ENCODE assay signal across 19 cellular contexts in the genomic region with DNA sequence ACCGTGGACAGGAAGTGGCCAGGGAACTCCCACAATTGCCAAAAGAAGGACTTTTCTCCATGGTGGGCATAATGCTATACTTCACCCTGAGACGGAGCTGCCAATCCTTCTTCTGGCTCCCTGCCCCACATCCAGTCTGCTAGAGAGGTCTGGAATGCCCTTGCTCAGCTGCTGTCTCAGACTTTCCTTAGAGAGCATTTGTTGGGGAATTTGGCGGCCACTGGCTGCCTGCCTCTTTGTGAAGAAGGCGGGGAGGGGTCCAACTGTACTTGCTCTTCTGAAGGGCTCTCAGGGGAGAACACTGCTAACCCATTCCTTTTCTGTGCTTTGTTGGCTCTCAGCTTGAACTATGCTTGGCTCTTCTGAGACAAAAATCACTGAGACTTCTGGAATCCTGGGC.
A peak's percentile ranks its signal among the peaks of the same experiment; 100 is the strongest.
DNase-seq lines count a peak whose midpoint lies in the region; ATAC-seq and TF ChIP-seq lines count a peak whose summit lies in the region.
"Had no signal": no experiment of that assay in that cellular context is flagged by ENCODE, and none has a peak within 500 bp of the region (broad histone marks: within the 10 kb centered on the region; RNA-seq: fewer than 3 reads in every experiment).

No MANE protein-coding gene starts in this region.

- intact Hi-C loops in activated CD8-positive, alpha-beta T cell treated with anti-CD3 and anti-CD28 coated beads for 36 hours (cut with micrococcal nuclease), result no loop called here
- intact Hi-C loops in lower leg skin (cut with DNase I; ENCODE audit: low total_unique reads), result no loop called here

- WGBS in smooth muscle cell (ENCODE audit: low lambda C conversion rate), result 50% methylated on average over 4 of the region's 4 CpGs
- 23 to 50% methylated on average over 4 of the region's 4 CpGs for WGBS in lower leg skin, 2 donors

- peaks cover 30% of the 10 kb centered on the region for H3K4me1 Mint-ChIP-seq in activated CD8-positive, alpha-beta T cell treated with anti-CD3 and anti-CD28 coated beads for 36 hours (ENCODE audit: low read depth)
- peaks cover 7% of the 10 kb centered on the region for H3K4me1 Mint-ChIP-seq in activated CD8-positive, alpha-beta T cell treated with anti-CD3 and anti-CD28 coated beads, Interleukin-2, amount 10 ng/mL, durations not matched to agents 7 days and 5 days (ENCODE audit: low read depth)
- H3K4me1 Mint-ChIP-seq in glutamatergic neuron (ENCODE audit: low read depth, unreplicated experiment), result peaks cover 20% of the 10 kb centered on the region

- no peak overlapping the region for H2AFZ ChIP-seq in smooth muscle cell (ENCODE audit: low read depth)
- H2AFZ ChIP-seq: PC-9 had no signal

- peak overlapping the region; percentile 52 for H3K27ac Mint-ChIP-seq in activated CD8-positive, alpha-beta T cell treated with anti-CD3 and anti-CD28 coated beads for 36 hours
- no peak overlapping the region for H3K27ac Mint-ChIP-seq in activated CD8-positive, alpha-beta T cell treated with anti-CD3 and anti-CD28 coated beads, Interleukin-2, amount 10 ng/mL, durations not matched to agents 7 days and 5 days
- H3K27ac Mint-ChIP-seq in glutamatergic neuron (ENCODE audit: unreplicated experiment), result peak overlapping the region; percentile 44
- H3K27ac Mint-ChIP-seq: CD4-positive, CD25-positive, alpha-beta regulatory T cell; type B pancreatic cell had no signal

- no peak for TF ChIP-seq CTCF in activated CD8-positive, alpha-beta T cell treated with anti-CD3 and anti-CD28 coated beads for 36 hours (IDR thresholded peaks at IDR 0.05)
- TF ChIP-seq CTCF in glutamatergic neuron (IDR thresholded peaks at IDR 0.05; ENCODE audit: partially characterized antibody, unreplicated experiment), result no peak
- TF ChIP-seq CTCF in smooth muscle cell (IDR thresholded peaks at IDR 0.05; ENCODE audit: borderline replicate concordance, insufficient read depth, poor library complexity, severe bottlenecking), result no peak
- no peak for TF ChIP-seq CTCF in lower leg skin (IDR thresholded peaks at IDR 0.05)

- H3K4me1 ChIP-seq in smooth muscle cell (ENCODE audit: low read depth), result no peaks in the 10 kb centered on the region
- H3K4me1 ChIP-seq: adrenal gland, psoas muscle had no signal

- no peaks in the 10 kb centered on the region for H3K9me3 Mint-ChIP-seq in activated CD8-positive, alpha-beta T cell treated with anti-CD3 and anti-CD28 coated beads for 36 hours
- H3K9me3 Mint-ChIP-seq in activated CD8-positive, alpha-beta T cell treated with anti-CD3 and anti-CD28 coated beads, Interleukin-2, amount 10 ng/mL, durations not matched to agents 7 days and 5 days (ENCODE audit: insufficient read depth), result peaks cover 3% of the 10 kb centered on the region
- peaks cover 15% of the 10 kb centered on the region for H3K9me3 Mint-ChIP-seq in glutamatergic neuron (ENCODE audit: unreplicated experiment)

- peaks cover 8% of the 10 kb centered on the region for H3K79me2 ChIP-seq in smooth muscle cell (ENCODE audit: low read depth)

- POLR2A ChIA-PET in activated CD8-positive, alpha-beta T cell treated with anti-CD3 and anti-CD28 coated beads for 36 hours (lab: Charles Lee), result interaction anchor here (1.3 kb wide), 1 partner anchor 16 kb away, joined by 3 read pairs; no protein-coding TSS in a partner anchor
- POLR2A ChIA-PET in activated CD8-positive, alpha-beta T cell treated with anti-CD3 and anti-CD28 coated beads, Interleukin-2, amount 10 ng/mL, durations not matched to agents 7 days and 5 days (lab: Charles Lee), result no interaction called here

- H3F3A ChIP-seq in smooth muscle cell (ENCODE audit: low read depth), result no peaks in the 10 kb centered on the region

- DNase-seq in activated CD8-positive, alpha-beta T cell treated with anti-CD3 and anti-CD28 coated beads for 36 hours, result no peak
- DNase-seq in activated CD8-positive, alpha-beta T cell treated with anti-CD3 and anti-CD28 coated beads, Interleukin-2, amount 10 ng/mL, durations not matched to agents 7 days and 5 days, result no peak
- peak; percentile 50 for DNase-seq in amniotic epithelial cell (ENCODE audit: low read depth)
- DNase-seq in glutamatergic neuron, result no peak
- no peak for DNase-seq in smooth muscle cell (lab: John Stamatoyannopoulos, UW; ENCODE audit: unreplicated experiment)
- no peak for DNase-seq in SKM-1 (lab: John Stamatoyannopoulos, UW; ENCODE audit: unreplicated experiment)
- DNase-seq in lower leg skin (ENCODE audit: low spot score in 2 of 2), result no peak
- DNase-seq: adrenal gland; CD4-positive, CD25-positive, alpha-beta regulatory T cell; NCI-H146; NCI-H524; PC-9; psoas muscle; stimulated activated CD4-positive, alpha-beta T cell treated with anti-CD3 and anti-CD28 coated beads, Interleukin-1b, Interleukin-23, amount 100 ng/mL, for 48 hours; stimulated activated CD8-positive, alpha-beta memory T cell treated with anti-CD3 and anti-CD28 coated beads, Interleukin-4, amount 100 ng/mL, for 48 hours; WERI-Rb-1 had no signal

- peak overlapping the region; percentile 62 for H3K4me2 ChIP-seq in smooth muscle cell
- H3K4me2 ChIP-seq: PC-9 had no signal

- H3K4me3 ChIP-seq in smooth muscle cell (no peak overlapping the region), lower leg skin (ENCODE audit: low read depth, poor library complexity, severe bottlenecking) (no peak overlapping the region)
- H3K4me3 ChIP-seq: adrenal gland, gastroesophageal sphincter, PC-9, psoas muscle had no signal

- no peak for ATAC-seq in activated CD8-positive, alpha-beta T cell treated with anti-CD3 and anti-CD28 coated beads for 36 hours
- no peak for ATAC-seq in activated CD8-positive, alpha-beta T cell treated with anti-CD3 and anti-CD28 coated beads, Interleukin-2, amount 10 ng/mL, durations not matched to agents 7 days and 5 days
- ATAC-seq in HG02759 (IDR thresholded peaks at IDR 0.05; ENCODE audit: unreplicated experiment), result no peak
- ATAC-seq: gastroesophageal sphincter, psoas muscle had no signal

- no peaks in the 10 kb centered on the region for H3K36me3 ChIP-seq in smooth muscle cell (ENCODE audit: low read depth)
- H3K36me3 ChIP-seq: adrenal gland, gastroesophageal sphincter, WERI-Rb-1 had no signal

- H4K20me1 ChIP-seq in smooth muscle cell (ENCODE audit: low read depth), result peaks cover 3% of the 10 kb centered on the region

- H3K27me3 Mint-ChIP-seq in activated CD8-positive, alpha-beta T cell treated with anti-CD3 and anti-CD28 coated beads for 36 hours, result no peaks in the 10 kb centered on the region
- no peaks in the 10 kb centered on the region for H3K27me3 Mint-ChIP-seq in activated CD8-positive, alpha-beta T cell treated with anti-CD3 and anti-CD28 coated beads, Interleukin-2, amount 10 ng/mL, durations not matched to agents 7 days and 5 days (ENCODE audit: low read depth)
- H3K27me3 Mint-ChIP-seq in glutamatergic neuron (ENCODE audit: unreplicated experiment), result no peaks in the 10 kb centered on the region
- H3K27me3 Mint-ChIP-seq: CD4-positive, CD25-positive, alpha-beta regulatory T cell had no signal

- no peak for TF ChIP-seq POLR2A in lower leg skin (IDR thresholded peaks at IDR 0.05)

- H3K27me3 ChIP-seq in smooth muscle cell (ENCODE audit: low read depth), result no peaks in the 10 kb centered on the region
- H3K27me3 ChIP-seq: adrenal gland, gastroesophageal sphincter had no signal

- CTCF ChIA-PET in activated CD8-positive, alpha-beta T cell treated with anti-CD3 and anti-CD28 coated beads for 36 hours (lab: Charles Lee), result no interaction called here
- CTCF ChIA-PET in activated CD8-positive, alpha-beta T cell treated with anti-CD3 and anti-CD28 coated beads, Interleukin-2, amount 10 ng/mL, durations not matched to agents 7 days and 5 days (lab: Charles Lee), result no interaction called here

- H3K27ac ChIP-seq in smooth muscle cell (ENCODE audit: low read depth), result peak overlapping the region; percentile 72
- H3K27ac ChIP-seq: adrenal gland, gastroesophageal sphincter, PC-9, psoas muscle, WERI-Rb-1 had no signal

- H3K9me3 ChIP-seq in smooth muscle cell (replicated peaks; ENCODE audit: low read depth), result no peaks in the 10 kb centered on the region
- H3K9me3 ChIP-seq: adrenal gland, gastroesophageal sphincter, psoas muscle had no signal

- no peak overlapping the region for H3K4me3 Mint-ChIP-seq in activated CD8-positive, alpha-beta T cell treated with anti-CD3 and anti-CD28 coated beads for 36 hours
- H3K4me3 Mint-ChIP-seq in activated CD8-positive, alpha-beta T cell treated with anti-CD3 and anti-CD28 coated beads, Interleukin-2, amount 10 ng/mL, durations not matched to agents 7 days and 5 days, result no peak overlapping the region
- H3K4me3 Mint-ChIP-seq in glutamatergic neuron (ENCODE audit: unreplicated experiment), result no peak overlapping the region
- H3K4me3 Mint-ChIP-seq: CD4-positive, CD25-positive, alpha-beta regulatory T cell; type B pancreatic cell had no signal

- peaks cover 44% of the 10 kb centered on the region for H3K36me3 Mint-ChIP-seq in activated CD8-positive, alpha-beta T cell treated with anti-CD3 and anti-CD28 coated beads for 36 hours (ENCODE audit: low read depth)
- peaks cover 10% of the 10 kb centered on the region for H3K36me3 Mint-ChIP-seq in activated CD8-positive, alpha-beta T cell treated with anti-CD3 and anti-CD28 coated beads, Interleukin-2, amount 10 ng/mL, durations not matched to agents 7 days and 5 days (ENCODE audit: low read depth)
- H3K36me3 Mint-ChIP-seq in glutamatergic neuron (ENCODE audit: unreplicated experiment), result peaks cover 14% of the 10 kb centered on the region
- H3K36me3 Mint-ChIP-seq: type B pancreatic cell had no signal

- H3K9ac ChIP-seq in smooth muscle cell (ENCODE audit: low read depth), result no peak overlapping the region
